32 cellular contexts compared by ENCODE assay signal in genomic region chr11:74776546-74776945, GRCh38. TPM values are rescaled to one million over a fixed set of nuclear protein-coding genes. Genes with fewer than 3 reads are reported as not detected.
"Had no signal": no experiment of that assay in that cellular context is flagged by ENCODE, and none has a peak within 500 bp of the region (broad histone marks: within the 10 kb centered on the region; RNA-seq: fewer than 3 reads in every experiment).

No MANE protein-coding gene starts in this region.

- H3K36me3 Mint-ChIP-seq: activated naive CD4-positive, alpha-beta T cell treated with anti-CD3 and anti-CD28 coated beads, Interleukin-2, amount 50 U/mL, for 72 hours had no signal

- H3K36me3 ChIP-seq: adrenal gland, esophagus squamous epithelium, heart right ventricle, left lung, lower lobe of right lung, pancreas, stomach, thyroid gland, upper lobe of left lung had no signal

- DNase-seq: activated B cell treated with CpG ODN at 0.5 μM for 24 hours; activated CD4-positive, alpha-beta T cell treated with anti-CD3 and anti-CD28 coated beads, Interleukin-2, amount 50 U/mL, for 1 hour; activated naive CD4-positive, alpha-beta T cell; activated T-cell treated with anti-CD3 and anti-CD28 coated beads for 4 hours; activated T-cell treated with anti-CD3 and anti-CD28 coated beads, Interleukin-2, amount 50 U/mL, for 72 hours; adrenal gland; aorta; body of pancreas; dermis blood vessel endothelial cell; effector CD4-positive, alpha-beta T cell; esophagus squamous epithelium; foreskin melanocyte; heart right ventricle; left lung; lower lobe of right lung; mucosa of descending colon; nephron progenitor cell; nucleus accumbens; pancreas; psoas muscle; stimulated activated CD4-positive, alpha-beta T cell treated with anti-CD3 and anti-CD28 coated beads, Interleukin-15, amount 100 ng/mL, for 24 hours; stimulated activated CD4-positive, alpha-beta T cell treated with anti-CD3 and anti-CD28 coated beads, Interleukin-2, amount 100 ng/mL, for 24 hours; stimulated activated naive B cell treated with anti-CD40 and anti-IgM and Interleukin-4, amounts not matched to agents 10 μg/mL and 1 μg/mL and 100 μg/mL, for 72 hours; stomach; T-helper 2 cell; thyroid gland; upper lobe of left lung had no signal

- H3K4me3 ChIP-seq: adrenal gland, body of pancreas, esophagus squamous epithelium, heart right ventricle, left lung, lower lobe of right lung, mucosa of descending colon, pancreas, psoas muscle, smooth muscle cell, stomach, thyroid gland, upper lobe of left lung had no signal

- H3K27ac Mint-ChIP-seq: activated B cell treated with CpG ODN at 0.5 μM for 24 hours; activated naive CD4-positive, alpha-beta T cell treated with anti-CD3 and anti-CD28 coated beads, Interleukin-2, amount 50 U/mL, for 72 hours; activated T-cell treated with anti-CD3 and anti-CD28 coated beads, Interleukin-2, amount 50 U/mL, for 72 hours; nephron progenitor cell; stimulated activated naive B cell treated with anti-CD40 and anti-IgM and Interleukin-4, amounts not matched to agents 10 μg/mL and 1 μg/mL and 100 μg/mL, for 72 hours had no signal

- H3K9me3 Mint-ChIP-seq: activated B cell treated with CpG ODN at 0.5 μM for 24 hours; activated naive CD4-positive, alpha-beta T cell treated with anti-CD3 and anti-CD28 coated beads, Interleukin-2, amount 50 U/mL, for 72 hours; activated T-cell treated with anti-CD3 and anti-CD28 coated beads, Interleukin-2, amount 50 U/mL, for 72 hours; nephron progenitor cell; stimulated activated naive B cell treated with anti-CD40 and anti-IgM and Interleukin-4, amounts not matched to agents 10 μg/mL and 1 μg/mL and 100 μg/mL, for 72 hours had no signal

- ATAC-seq: activated naive CD4-positive, alpha-beta T cell treated with anti-CD3 and anti-CD28 coated beads, Interleukin-2, amount 50 U/mL, for 72 hours; activated T-cell treated with anti-CD3 and anti-CD28 coated beads, Interleukin-2, amount 50 U/mL, for 72 hours; body of pancreas; heart right ventricle; left lung; lower lobe of right lung; mucosa of descending colon; stimulated activated naive B cell treated with anti-CD40 and anti-IgM and Interleukin-4, amounts not matched to agents 10 μg/mL and 1 μg/mL and 100 μg/mL, for 72 hours had no signal

- H3K27ac ChIP-seq: adrenal gland, body of pancreas, heart right ventricle, lower lobe of right lung, pancreas, psoas muscle, stomach, thyroid gland, upper lobe of left lung had no signal

- H3K27me3 Mint-ChIP-seq: activated B cell treated with CpG ODN at 0.5 μM for 24 hours; stimulated activated naive B cell treated with anti-CD40 and anti-IgM and Interleukin-4, amounts not matched to agents 10 μg/mL and 1 μg/mL and 100 μg/mL, for 72 hours had no signal

- H3K4me1 ChIP-seq: thyroid gland had no signal

- H3K9me3 ChIP-seq: adrenal gland, body of pancreas, esophagus squamous epithelium, heart right ventricle, left lung, lower lobe of right lung, mucosa of descending colon, pancreas, psoas muscle, stomach, thyroid gland, upper lobe of left lung had no signal

- H3K27me3 ChIP-seq: adrenal gland, body of pancreas, esophagus squamous epithelium, heart right ventricle, left lung, pancreas, stomach, thyroid gland, upper lobe of left lung had no signal

- H3K4me3 Mint-ChIP-seq: activated B cell treated with CpG ODN at 0.5 μM for 24 hours; activated T-cell treated with anti-CD3 and anti-CD28 coated beads, Interleukin-2, amount 50 U/mL, for 72 hours; nephron progenitor cell; stimulated activated naive B cell treated with anti-CD40 and anti-IgM and Interleukin-4, amounts not matched to agents 10 μg/mL and 1 μg/mL and 100 μg/mL, for 72 hours had no signal

- H3K4me2 ChIP-seq: smooth muscle cell had no signal

RNA-seq across cellular contexts. Expression of gene CHRDL2, which starts 45.3 kb away (rescaled TPM):
- total RNA-seq: activated B cell treated with CpG ODN at 0.5 μM for 24 hours; activated naive CD4-positive, alpha-beta T cell treated with anti-CD3 and anti-CD28 coated beads, Interleukin-2, amount 50 U/mL, for 72 hours; activated T-cell treated with anti-CD3 and anti-CD28 coated beads, Interleukin-2, amount 50 U/mL, for 72 hours; body of pancreas; glomerular endothelial cell; kidney epithelial cell; myocyte; thyroid gland had no signal
